ENCODE assay signal across 16 cellular contexts in the genomic region with DNA sequence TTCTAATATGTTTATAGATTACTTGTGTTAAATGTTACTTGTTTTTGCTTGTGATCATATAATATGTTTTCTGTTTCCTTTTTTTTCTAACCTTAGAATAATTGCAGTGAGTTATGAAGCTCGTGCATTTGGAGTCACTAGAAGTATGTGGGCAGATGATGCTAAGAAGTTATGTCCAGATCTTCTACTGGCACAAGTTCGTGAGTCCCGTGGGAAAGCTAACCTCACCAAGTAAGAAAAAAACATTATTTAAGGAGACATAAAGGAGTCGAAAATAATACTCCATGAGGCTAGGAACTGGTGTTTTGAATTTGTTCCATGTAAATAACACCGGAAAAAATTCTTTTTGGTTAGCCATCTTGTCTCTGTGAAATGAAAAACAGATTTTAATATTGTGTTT. TPM values are rescaled to one million over a fixed set of nuclear protein-coding genes. Genes with fewer than 3 reads are reported as not detected.
DNase-seq lines count a peak whose midpoint lies in the region; ATAC-seq and TF ChIP-seq lines count a peak whose summit lies in the region.
"Had no signal": no experiment of that assay in that cellular context is flagged by ENCODE, and none has a peak within 500 bp of the region (broad histone marks: within the 10 kb centered on the region; RNA-seq: fewer than 3 reads in every experiment).

No MANE protein-coding gene starts in this region.

- no peak overlapping the region for H4K8ac ChIP-seq in mesenchymal stem cell (ENCODE audit: low read length)

- H3K9me3 ChIP-seq in CD4-positive, alpha-beta memory T cell (ENCODE audit: control insufficient read depth in 1 of 2, low read length in 2 of 2): no peaks in the 10 kb centered on the region
- H3K9me3 ChIP-seq in mesenchymal stem cell (ENCODE audit: control insufficient read depth, low read length): no peaks in the 10 kb centered on the region

- H3K4me3 Mint-ChIP-seq in activated CD8-positive, alpha-beta memory T cell treated with anti-CD3 and anti-CD28 coated beads, Interleukin-2, amount 10 ng/mL, durations not matched to agents 7 days and 5 days: no peak overlapping the region
- H3K4me3 Mint-ChIP-seq in CD4-positive, alpha-beta memory T cell: no peak overlapping the region
- H3K4me3 Mint-ChIP-seq in activated T-helper 1 cell treated with anti-CD3 and anti-CD28 coated beads, Interleukin-12 subunit alpha, Interleukin-12 subunit beta, Interleukin-2, Interleukin-4 antibody, amounts not matched to agents 30 ng/mL and 10 ng/mL and 1 ng/mL, durations not matched to agents 14 hours and 24 hours and 36 hours: no peak overlapping the region
- H3K4me3 Mint-ChIP-seq: B cell had no signal

- no peak for TF ChIP-seq CTCF in GM10266 (IDR thresholded peaks at IDR 0.05; ENCODE audit: control insufficient read depth, insufficient read depth, low read depth, missing control alignments)

- CTCF ChIA-PET in activated CD8-positive, alpha-beta memory T cell treated with anti-CD3 and anti-CD28 coated beads, Interleukin-2, amount 10 ng/mL, durations not matched to agents 7 days and 5 days (lab: Charles Lee): interaction anchor here (1.1 kb wide), 1 partner anchor 12 kb away, joined by 4 read pairs; no protein-coding TSS in a partner anchor
- CTCF ChIA-PET in CD4-positive, alpha-beta memory T cell (lab: Charles Lee; ENCODE audit: partially characterized antibody): interaction anchor here (1.2 kb wide), 1 partner anchor 31 kb away, joined by 4 read pairs; no protein-coding TSS in a partner anchor

- H3K27ac Mint-ChIP-seq in activated CD8-positive, alpha-beta memory T cell treated with anti-CD3 and anti-CD28 coated beads, Interleukin-2, amount 10 ng/mL, durations not matched to agents 7 days and 5 days: peak overlapping the region; percentile 79
- peak overlapping the region in 6 of 7 donors; percentile 41 to 92 (median 69) for H3K27ac Mint-ChIP-seq in CD4-positive, alpha-beta memory T cell
- peak overlapping the region; percentile 2 for H3K27ac Mint-ChIP-seq in activated T-helper 1 cell treated with anti-CD3 and anti-CD28 coated beads, Interleukin-12 subunit alpha, Interleukin-12 subunit beta, Interleukin-2, Interleukin-4 antibody, amounts not matched to agents 30 ng/mL and 10 ng/mL and 1 ng/mL, durations not matched to agents 14 hours and 24 hours and 36 hours

- ATAC-seq in activated CD8-positive, alpha-beta memory T cell treated with anti-CD3 and anti-CD28 coated beads, Interleukin-2, amount 10 ng/mL, durations not matched to agents 7 days and 5 days: no peak
- ATAC-seq in HG03354 (IDR thresholded peaks at IDR 0.05; ENCODE audit: poor library complexity, severe bottlenecking, unreplicated experiment): no peak
- ATAC-seq: Panc1 had no signal

- no peak overlapping the region for H2BK120ac ChIP-seq in mesenchymal stem cell (ENCODE audit: low read depth, low read length)

- DNase-seq in activated CD8-positive, alpha-beta memory T cell treated with anti-CD3 and anti-CD28 coated beads, Interleukin-2, amount 10 ng/mL, durations not matched to agents 7 days and 5 days: no peak
- no peak for DNase-seq in activated CD8-positive, alpha-beta memory T cell treated with anti-CD3 and anti-CD28 coated beads, Interleukin-2, amount 50 U/mL, for 4 hours
- no peak for DNase-seq in CD4-positive, alpha-beta memory T cell
- DNase-seq in activated T-helper 1 cell treated with anti-CD3 and anti-CD28 coated beads, Interleukin-12 subunit alpha, Interleukin-12 subunit beta, Interleukin-2, Interleukin-4 antibody, amounts not matched to agents 30 ng/mL and 10 ng/mL and 1 ng/mL, durations not matched to agents 14 hours and 24 hours and 36 hours (ENCODE audit: low spot score): no peak
- no peak for DNase-seq in mesenchymal stem cell
- no peak for DNase-seq in GM10266 (ENCODE audit: extremely low spot score)
- DNase-seq in SK-N-DZ (ENCODE audit: low spot score): no peak
- DNase-seq: MM.1S, NCI-H1105, NCI-H187, NCI-H446, NCI-H774, Right ventricle myocardium superior had no signal

- H3K14ac ChIP-seq in mesenchymal stem cell (ENCODE audit: low read length in 2 of 2): no peak overlapping the region

- no peak overlapping the region for H2AK5ac ChIP-seq in mesenchymal stem cell (ENCODE audit: low read length, severe bottlenecking)

- H2BK15ac ChIP-seq in mesenchymal stem cell (ENCODE audit: low read depth, poor library complexity, severe bottlenecking): no peak overlapping the region

- no peak overlapping the region for H3K18ac ChIP-seq in mesenchymal stem cell (ENCODE audit: low read depth in 1 of 2, low read length in 2 of 2)

- no peaks in the 10 kb centered on the region for H3K27me3 Mint-ChIP-seq in activated CD8-positive, alpha-beta memory T cell treated with anti-CD3 and anti-CD28 coated beads, Interleukin-2, amount 10 ng/mL, durations not matched to agents 7 days and 5 days
- H3K27me3 Mint-ChIP-seq in CD4-positive, alpha-beta memory T cell: no peaks in the 10 kb centered on the region
- H3K27me3 Mint-ChIP-seq in activated T-helper 1 cell treated with anti-CD3 and anti-CD28 coated beads, Interleukin-12 subunit alpha, Interleukin-12 subunit beta, Interleukin-2, Interleukin-4 antibody, amounts not matched to agents 30 ng/mL and 10 ng/mL and 1 ng/mL, durations not matched to agents 14 hours and 24 hours and 36 hours (ENCODE audit: insufficient read depth): no peaks in the 10 kb centered on the region
- H3K27me3 Mint-ChIP-seq: B cell had no signal

- H3K27me3 ChIP-seq in CD4-positive, alpha-beta memory T cell (ENCODE audit: insufficient read depth, low read length): no peaks in the 10 kb centered on the region
- H3K27me3 ChIP-seq in mesenchymal stem cell (ENCODE audit: control insufficient read depth in 1 of 2, insufficient read depth in 1 of 2, low read length in 2 of 2): no peaks in the 10 kb centered on the region

- no peaks in the 10 kb centered on the region for H3K9me3 Mint-ChIP-seq in activated CD8-positive, alpha-beta memory T cell treated with anti-CD3 and anti-CD28 coated beads, Interleukin-2, amount 10 ng/mL, durations not matched to agents 7 days and 5 days (ENCODE audit: low read depth)
- H3K9me3 Mint-ChIP-seq in CD4-positive, alpha-beta memory T cell: no peaks in the 10 kb centered on the region
- no peaks in the 10 kb centered on the region for H3K9me3 Mint-ChIP-seq in activated T-helper 1 cell treated with anti-CD3 and anti-CD28 coated beads, Interleukin-12 subunit alpha, Interleukin-12 subunit beta, Interleukin-2, Interleukin-4 antibody, amounts not matched to agents 30 ng/mL and 10 ng/mL and 1 ng/mL, durations not matched to agents 14 hours and 24 hours and 36 hours

- peak overlapping the region; percentile 46 for H3K9ac ChIP-seq in mesenchymal stem cell (ENCODE audit: low read length)

- POLR2A ChIA-PET in CD4-positive, alpha-beta memory T cell (lab: Charles Lee; ENCODE audit: partially characterized antibody): interaction anchor here (0.7 to 1.5 kb wide), 2 partner anchors 12 to 530 kb away, joined by 3 read pairs; no protein-coding TSS in a partner anchor

- H3K79me1 ChIP-seq in mesenchymal stem cell (replicated peaks; ENCODE audit: low read length, poor library complexity, severe bottlenecking): peaks cover 16% of the 10 kb centered on the region

- WGBS in mesenchymal stem cell: 95% methylated on average over 3 of the region's 5 CpGs

- no peak overlapping the region for H2AFZ ChIP-seq in mesenchymal stem cell (ENCODE audit: low read depth, low read length)

- peaks cover 61% of the 10 kb centered on the region for H3K36me3 Mint-ChIP-seq in activated CD8-positive, alpha-beta memory T cell treated with anti-CD3 and anti-CD28 coated beads, Interleukin-2, amount 10 ng/mL, durations not matched to agents 7 days and 5 days
- H3K36me3 Mint-ChIP-seq in CD4-positive, alpha-beta memory T cell: peaks cover 18 to 42% of the 10 kb centered on the region in 2 donors
- H3K36me3 Mint-ChIP-seq in activated T-helper 1 cell treated with anti-CD3 and anti-CD28 coated beads, Interleukin-12 subunit alpha, Interleukin-12 subunit beta, Interleukin-2, Interleukin-4 antibody, amounts not matched to agents 30 ng/mL and 10 ng/mL and 1 ng/mL, durations not matched to agents 14 hours and 24 hours and 36 hours (ENCODE audit: low read depth): peaks cover 55% of the 10 kb centered on the region

- no peak overlapping the region for H2BK5ac ChIP-seq in mesenchymal stem cell (ENCODE audit: low read depth, low read length, poor library complexity, severe bottlenecking)

- H3K23ac ChIP-seq in mesenchymal stem cell (ENCODE audit: low read length in 2 of 2): no peak overlapping the region

- no peak overlapping the region for H3K4me2 ChIP-seq in mesenchymal stem cell (ENCODE audit: low read length, poor library complexity, severe bottlenecking)

- no peak overlapping the region for H4K91ac ChIP-seq in mesenchymal stem cell (ENCODE audit: low read length)

- H3K4me1 ChIP-seq in CD4-positive, alpha-beta memory T cell (ENCODE audit: insufficient read depth, low read length): peaks cover 37% of the 10 kb centered on the region
- peaks cover 8% of the 10 kb centered on the region for H3K4me1 ChIP-seq in mesenchymal stem cell (ENCODE audit: control insufficient read depth, insufficient read depth, low read depth, low read length)

- H3K4me3 ChIP-seq in CD4-positive, alpha-beta memory T cell (ENCODE audit: low read length in 2 of 2): no peak overlapping the region
- no peak overlapping the region for H3K4me3 ChIP-seq in mesenchymal stem cell (ENCODE audit: insufficient read depth in 1 of 2, low read depth in 1 of 2, low read length in 2 of 2)

- H3K27ac ChIP-seq in CD4-positive, alpha-beta memory T cell (ENCODE audit: low read depth, low read length): no peak overlapping the region
- H3K27ac ChIP-seq in mesenchymal stem cell (ENCODE audit: low read length, poor library complexity, severe bottlenecking): no peak overlapping the region

- H3K4ac ChIP-seq in mesenchymal stem cell (ENCODE audit: low read depth in 1 of 2, low read length in 2 of 2): no peak overlapping the region

- intact Hi-C loops in CD4-positive, alpha-beta memory T cell (cut with micrococcal nuclease): no loop called here
- intact Hi-C loops in activated T-helper 1 cell treated with anti-CD3 and anti-CD28 coated beads, Interleukin-12 subunit alpha, Interleukin-12 subunit beta, Interleukin-2, Interleukin-4 antibody, amounts not matched to agents 30 ng/mL and 10 ng/mL and 1 ng/mL, durations not matched to agents 14 hours and 24 hours and 36 hours (cut with micrococcal nuclease): no loop called here

- H2BK12ac ChIP-seq in mesenchymal stem cell (ENCODE audit: low read length in 2 of 2): no peak overlapping the region

- peaks cover 32% of the 10 kb centered on the region for H3K36me3 ChIP-seq in CD4-positive, alpha-beta memory T cell (ENCODE audit: insufficient read depth, low read length)
- peaks cover 32 to 59% of the 10 kb centered on the region in 2 experiments for H3K36me3 ChIP-seq in mesenchymal stem cell (ENCODE audit: control insufficient read depth in 1 of 2, insufficient read depth in 2 of 2, low read depth in 1 of 2, low read length in 2 of 2)

- peaks cover 58% of the 10 kb centered on the region for H3K4me1 Mint-ChIP-seq in activated CD8-positive, alpha-beta memory T cell treated with anti-CD3 and anti-CD28 coated beads, Interleukin-2, amount 10 ng/mL, durations not matched to agents 7 days and 5 days
- peaks cover 28 to 56% (median 43%) of the 10 kb centered on the region in 4 donors for H3K4me1 Mint-ChIP-seq in CD4-positive, alpha-beta memory T cell
- peaks cover 63% of the 10 kb centered on the region for H3K4me1 Mint-ChIP-seq in activated T-helper 1 cell treated with anti-CD3 and anti-CD28 coated beads, Interleukin-12 subunit alpha, Interleukin-12 subunit beta, Interleukin-2, Interleukin-4 antibody, amounts not matched to agents 30 ng/mL and 10 ng/mL and 1 ng/mL, durations not matched to agents 14 hours and 24 hours and 36 hours (ENCODE audit: low read depth)

RNA-seq across cellular contexts. Expression of a gene that starts 6.9 kb away (rescaled TPM):
- 10 to 100 TPM; 65.4 to 91.4 TPM for total RNA-seq in activated CD8-positive, alpha-beta memory T cell treated with anti-CD3 and anti-CD28 coated beads, Interleukin-2, amount 10 ng/mL, durations not matched to agents 7 days and 5 days
- 10 to 100 TPM; 27.1 to 31.9 TPM for total RNA-seq in CD4-positive, alpha-beta memory T cell
- 10 to 100 TPM in 1 of 2 donors, 1 to 10 TPM in 1; 8.2 to 23.2 TPM for polyA plus RNA-seq in CD4-positive, alpha-beta memory T cell
- total RNA-seq in activated T-helper 1 cell treated with anti-CD3 and anti-CD28 coated beads, Interleukin-12 subunit alpha, Interleukin-12 subunit beta, Interleukin-2, Interleukin-4 antibody, amounts not matched to agents 30 ng/mL and 10 ng/mL and 1 ng/mL, durations not matched to agents 14 hours and 24 hours and 36 hours: 35.7 and 39.1 TPM in 2 replicates
- 10.5 TPM for polyA plus RNA-seq in mesenchymal stem cell (2013, experiment 1 of 2)
- polyA plus RNA-seq in mesenchymal stem cell (2013, experiment 2 of 2): 10.3 TPM
- 12.5 and 12.8 TPM in 2 replicates for polyA plus RNA-seq in SK-N-DZ (2014; cell fraction: cytosol; rRNA removed)
- polyA plus RNA-seq in SK-N-DZ (2014; cell fraction: nucleus; rRNA removed): 7.6 and 10.2 TPM in 2 replicates

RNA-seq across cellular contexts. Expression of a gene that starts 7.1 kb away (rescaled TPM):
- 100 to 1,000 TPM in 1 of 2 experiments, 10 to 100 TPM in 1; 83.2 to 105 TPM for total RNA-seq in activated CD8-positive, alpha-beta memory T cell treated with anti-CD3 and anti-CD28 coated beads, Interleukin-2, amount 10 ng/mL, durations not matched to agents 7 days and 5 days
- total RNA-seq in CD4-positive, alpha-beta memory T cell: 10 to 100 TPM; 42.2 to 43.4 TPM
- polyA plus RNA-seq in CD4-positive, alpha-beta memory T cell: 10 to 100 TPM in 1 of 2 donors, 1 to 10 TPM in 1; 5.2 to 10.7 TPM
- total RNA-seq in activated T-helper 1 cell treated with anti-CD3 and anti-CD28 coated beads, Interleukin-12 subunit alpha, Interleukin-12 subunit beta, Interleukin-2, Interleukin-4 antibody, amounts not matched to agents 30 ng/mL and 10 ng/mL and 1 ng/mL, durations not matched to agents 14 hours and 24 hours and 36 hours: 135 and 149 TPM in 2 replicates
- polyA plus RNA-seq in mesenchymal stem cell (2013, experiment 1 of 2): 15.2 TPM
- 12.9 TPM for polyA plus RNA-seq in mesenchymal stem cell (2013, experiment 2 of 2)
- polyA plus RNA-seq in SK-N-DZ (2014; cell fraction: cytosol; rRNA removed): 74.1 and 84.4 TPM in 2 replicates
- polyA plus RNA-seq in SK-N-DZ (2014; cell fraction: nucleus; rRNA removed): 70.5 and 103 TPM in 2 replicates

RNA-seq across cellular contexts. Expression of a gene that starts 46.2 kb away (rescaled TPM):
- total RNA-seq in activated CD8-positive, alpha-beta memory T cell treated with anti-CD3 and anti-CD28 coated beads, Interleukin-2, amount 10 ng/mL, durations not matched to agents 7 days and 5 days: 100 to 1,000 TPM; 117 to 130 TPM
- 10 to 100 TPM; 82.3 to 85.0 TPM for total RNA-seq in CD4-positive, alpha-beta memory T cell
- polyA plus RNA-seq in CD4-positive, alpha-beta memory T cell: 1 to 10 TPM in 1 of 2 donors, under 1 TPM in 1; 0.83 to 3.7 TPM
- 72.4 and 73.0 TPM in 2 replicates for total RNA-seq in activated T-helper 1 cell treated with anti-CD3 and anti-CD28 coated beads, Interleukin-12 subunit alpha, Interleukin-12 subunit beta, Interleukin-2, Interleukin-4 antibody, amounts not matched to agents 30 ng/mL and 10 ng/mL and 1 ng/mL, durations not matched to agents 14 hours and 24 hours and 36 hours
- 70.7 TPM for polyA plus RNA-seq in mesenchymal stem cell (2013, experiment 1 of 2)
- polyA plus RNA-seq in mesenchymal stem cell (2013, experiment 2 of 2): 68.3 TPM
- 48.7 and 53.0 TPM in 2 replicates for polyA plus RNA-seq in SK-N-DZ (2014; cell fraction: cytosol; rRNA removed)
- polyA plus RNA-seq in SK-N-DZ (2014; cell fraction: nucleus; rRNA removed): 247 and 282 TPM in 2 replicates

RNA-seq across cellular contexts. Expression of a gene that starts 52.7 kb away (rescaled TPM):
- total RNA-seq in activated CD8-positive, alpha-beta memory T cell treated with anti-CD3 and anti-CD28 coated beads, Interleukin-2, amount 10 ng/mL, durations not matched to agents 7 days and 5 days: 10 to 100 TPM; 37.9 to 41.1 TPM
- 10 to 100 TPM; 31.7 to 33.0 TPM for total RNA-seq in CD4-positive, alpha-beta memory T cell
- 10 to 100 TPM; 23.6 to 25.1 TPM for polyA plus RNA-seq in CD4-positive, alpha-beta memory T cell
- total RNA-seq in activated T-helper 1 cell treated with anti-CD3 and anti-CD28 coated beads, Interleukin-12 subunit alpha, Interleukin-12 subunit beta, Interleukin-2, Interleukin-4 antibody, amounts not matched to agents 30 ng/mL and 10 ng/mL and 1 ng/mL, durations not matched to agents 14 hours and 24 hours and 36 hours: 34.8 and 39.0 TPM in 2 replicates
- polyA plus RNA-seq in mesenchymal stem cell (2013, experiment 1 of 2): 27.2 TPM
- polyA plus RNA-seq in mesenchymal stem cell (2013, experiment 2 of 2): 26.6 TPM
- 36.2 and 42.7 TPM in 2 replicates for polyA plus RNA-seq in SK-N-DZ (2014; cell fraction: cytosol; rRNA removed)
- 27.0 and 28.3 TPM in 2 replicates for polyA plus RNA-seq in SK-N-DZ (2014; cell fraction: nucleus; rRNA removed)

Comparison
In these comparisons a context has a peak if more than half of its experiments do, and no peak if none do; other contexts are left out.
1. H3K27ac Mint-ChIP-seq: peak in every context shown above with its lines; median percentile 79 in activated CD8-positive, alpha-beta memory T cell treated with anti-CD3 and anti-CD28 coated beads, Interleukin-2, amount 10 ng/mL, durations not matched to agents 7 days and 5 days; 69 in CD4-positive, alpha-beta memory T cell; 2 in activated T-helper 1 cell treated with anti-CD3 and anti-CD28 coated beads, Interleukin-12 subunit alpha, Interleukin-12 subunit beta, Interleukin-2, Interleukin-4 antibody, amounts not matched to agents 30 ng/mL and 10 ng/mL and 1 ng/mL, durations not matched to agents 14 hours and 24 hours and 36 hours.